23 cellular contexts compared by ENCODE assay signal in the genomic region with DNA sequence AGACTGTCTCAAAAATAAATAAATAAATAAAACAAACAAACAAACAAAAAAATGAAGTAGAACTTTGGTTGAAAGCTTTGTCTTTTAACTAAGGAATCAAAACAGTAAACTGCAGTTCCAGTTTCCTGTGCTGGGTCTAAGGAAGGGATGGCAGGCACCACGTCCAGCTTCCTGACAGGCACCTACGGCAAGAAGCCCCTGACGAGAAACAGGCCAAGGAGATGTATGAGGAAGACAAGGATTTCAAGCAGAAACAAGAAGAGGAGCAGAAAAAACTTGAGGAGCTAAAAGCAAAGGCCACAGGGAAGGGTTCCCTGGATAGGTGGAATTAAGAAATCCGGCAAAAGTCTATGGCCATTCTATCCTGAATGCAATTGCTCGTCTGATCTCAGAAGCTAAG.
"Had no signal": no experiment of that assay in that cellular context is flagged by ENCODE, and none has a peak within 500 bp of the region (broad histone marks: within the 10 kb centered on the region; RNA-seq: fewer than 3 reads in every experiment).

No MANE protein-coding gene starts in this region.

- DNase-seq: activated B cell treated with CpG ODN at 0.5 μM for 24 hours; activated CD4-positive, alpha-beta T cell treated with anti-CD3 and anti-CD28 coated beads for 1 hour; activated CD4-positive, alpha-beta T cell treated with anti-CD3 and anti-CD28 coated beads, Interleukin-2, amount 10 ng/mL, durations not matched to agents 24 days and 14 days; activated CD4-positive, alpha-beta T cell treated with anti-CD3 and anti-CD28 coated beads, Interleukin-2, amount 50 U/mL, for 48 hours; activated CD8-positive, alpha-beta memory T cell treated with anti-CD3 and anti-CD28 coated beads for 24 hours; activated gamma-delta T cell; activated naive CD4-positive, alpha-beta T cell treated with anti-CD3 and anti-CD28 coated beads for 36 hours; activated T-cell treated with anti-CD3 and anti-CD28 coated beads, Interleukin-2, amount 50 U/mL, for 4 hours; amygdala; brain microvascular endothelial cell; Karpas-422; NCI-H1105 treated with DMSO at 0.1 percent for 48 hours; NCI-H1436 treated with DMSO at 0.1 percent for 48 hours; NCI-H187; NCI-H2081 treated with DMSO at 0.1 percent for 48 hours; NCI-H446; NCI-H524; PC-3; SHP77 treated with DMSO at 0.1 percent for 48 hours; T-helper 1 cell had no signal

- H3K9me3 Mint-ChIP-seq: activated B cell treated with CpG ODN at 0.5 μM for 24 hours; activated CD4-positive, alpha-beta T cell treated with anti-CD3 and anti-CD28 coated beads, Interleukin-2, amount 10 ng/mL, durations not matched to agents 24 days and 14 days; activated naive CD4-positive, alpha-beta T cell treated with anti-CD3 and anti-CD28 coated beads for 36 hours; activated T-cell treated with anti-CD3 and anti-CD28 coated beads, Interleukin-2, amount 50 U/mL, for 4 hours; activated T-helper 17 cell treated with anti-CD3 and anti-CD28 coated beads, Interleukin-2, amount 50 U/mL, for 72 hours had no signal

- H3K27ac Mint-ChIP-seq: activated B cell treated with CpG ODN at 0.5 μM for 24 hours; activated CD4-positive, alpha-beta T cell treated with anti-CD3 and anti-CD28 coated beads, Interleukin-2, amount 10 ng/mL, durations not matched to agents 24 days and 14 days; activated naive CD4-positive, alpha-beta T cell treated with anti-CD3 and anti-CD28 coated beads for 36 hours; activated naive CD8-positive, alpha-beta T cell; activated T-helper 17 cell treated with anti-CD3 and anti-CD28 coated beads, Interleukin-2, amount 50 U/mL, for 72 hours had no signal

- H3K27me3 Mint-ChIP-seq: activated B cell treated with CpG ODN at 0.5 μM for 24 hours; activated CD4-positive, alpha-beta T cell treated with anti-CD3 and anti-CD28 coated beads, Interleukin-2, amount 10 ng/mL, durations not matched to agents 24 days and 14 days; activated naive CD8-positive, alpha-beta T cell; activated T-helper 17 cell treated with anti-CD3 and anti-CD28 coated beads, Interleukin-2, amount 50 U/mL, for 72 hours had no signal

- H3K27me3 ChIP-seq: brain microvascular endothelial cell, cardiac muscle cell had no signal

- H3K4me3 ChIP-seq: cardiac muscle cell had no signal

- ATAC-seq: activated T-cell treated with anti-CD3 and anti-CD28 coated beads, Interleukin-2, amount 50 U/mL, for 4 hours; activated T-helper 17 cell treated with anti-CD3 and anti-CD28 coated beads, Interleukin-2, amount 50 U/mL, for 72 hours; PC-3 had no signal

- H3K4me3 Mint-ChIP-seq: activated B cell treated with CpG ODN at 0.5 μM for 24 hours; activated CD4-positive, alpha-beta T cell treated with anti-CD3 and anti-CD28 coated beads, Interleukin-2, amount 10 ng/mL, durations not matched to agents 24 days and 14 days; activated naive CD4-positive, alpha-beta T cell treated with anti-CD3 and anti-CD28 coated beads for 36 hours; activated naive CD8-positive, alpha-beta T cell; activated T-cell treated with anti-CD3 and anti-CD28 coated beads, Interleukin-2, amount 50 U/mL, for 4 hours; activated T-helper 17 cell treated with anti-CD3 and anti-CD28 coated beads, Interleukin-2, amount 50 U/mL, for 72 hours had no signal

- H3K27ac ChIP-seq: brain microvascular endothelial cell had no signal

- H3K36me3 ChIP-seq: brain microvascular endothelial cell, cardiac muscle cell had no signal
